ENCODE assay signal across 14 cellular contexts in the genomic region with DNA sequence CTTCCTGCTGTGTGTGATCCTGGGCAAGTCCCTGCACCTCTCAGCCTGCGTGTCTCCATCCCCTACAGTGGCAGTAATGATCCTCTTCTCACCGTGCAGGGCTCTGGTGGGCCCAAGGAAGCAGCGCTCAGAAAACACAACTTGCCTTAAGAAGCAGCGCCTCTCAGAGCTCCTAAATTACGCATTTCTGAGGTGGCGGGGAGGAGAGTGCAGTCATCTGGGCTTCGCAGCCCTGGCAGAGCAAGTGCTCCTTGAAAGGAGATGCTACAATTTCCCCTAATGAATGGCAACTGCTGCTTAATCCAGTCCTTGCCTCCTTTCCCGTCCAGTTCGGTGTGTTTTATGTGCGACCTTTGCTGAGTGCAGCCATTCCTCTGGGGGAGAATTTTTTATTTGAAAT.
DNase-seq lines count a peak whose midpoint lies in the region; ATAC-seq and TF ChIP-seq lines count a peak whose summit lies in the region.
"Had no signal": no experiment of that assay in that cellular context is flagged by ENCODE, and none has a peak within 500 bp of the region (broad histone marks: within the 10 kb centered on the region; RNA-seq: fewer than 3 reads in every experiment).

No MANE protein-coding gene starts in this region.

- H2AFZ ChIP-seq in hepatocyte = no peak overlapping the region

- CTCF ChIA-PET in WTC11 (lab: Charles Lee) = no interaction called here

- peak; percentile 72 to 79 for DNase-seq in NCI-H526 (lab: John Stamatoyannopoulos, UW)
- peak; percentile 8 for DNase-seq in WTC11 (ENCODE audit: low spot score)
- peak; percentile 29 for DNase-seq in left lobe of liver (ENCODE audit: low spot score)
- DNase-seq in stomach = peak; percentile 7
- DNase-seq in hepatocyte (ENCODE audit: low spot score) = no peak
- DNase-seq: ACHN, Caco-2, DMS153, NCI-H1105 treated with DMSO at 0.1 percent for 48 hours, NCI-H1694 treated with DMSO at 0.1 percent for 48 hours had no signal

- no peak overlapping the region for H3K4me2 ChIP-seq in hepatocyte

- POLR2A ChIA-PET in WTC11 (lab: Charles Lee) = no interaction called here

- intact Hi-C loops in stomach (cut with DNase I; ENCODE audit: low total_unique reads) = no loop called here

- TF ChIP-seq POLR2A in stomach (IDR thresholded peaks at IDR 0.05) = no peak

- H3K4me3 ChIP-seq in stomach = no peak overlapping the region
- H3K4me3 ChIP-seq in hepatocyte = no peak overlapping the region
- H3K4me3 ChIP-seq: HAP-1 had no signal

- peaks cover 4% of the 10 kb centered on the region for H3K9me3 Mint-ChIP-seq in WTC11

- H3K79me2 ChIP-seq in hepatocyte = no peaks in the 10 kb centered on the region

- ATAC-seq in WTC11 (no peak), left lobe of liver (no peak), GM18870 (IDR thresholded peaks at IDR 0.05; ENCODE audit: unreplicated experiment) (no peak), GM21390 (IDR thresholded peaks at IDR 0.05; ENCODE audit: unreplicated experiment) (no peak)

- H3K9me2 ChIP-seq in hepatocyte (replicated peaks; ENCODE audit: insufficient read depth) = no peaks in the 10 kb centered on the region

- H3K27ac Mint-ChIP-seq in WTC11 = no peak overlapping the region

- TF ChIP-seq CTCF in WTC11 (IDR thresholded peaks at IDR 0.05) = no peak
- TF ChIP-seq CTCF in stomach (IDR thresholded peaks at IDR 0.05) = no peak
- no peak for TF ChIP-seq CTCF in hepatocyte (IDR thresholded peaks at IDR 0.05; ENCODE audit: poor library complexity)

- no peaks in the 10 kb centered on the region for H4K20me1 ChIP-seq in hepatocyte (ENCODE audit: insufficient read depth, poor library complexity, severe bottlenecking)

- peaks cover 23% of the 10 kb centered on the region for H3K4me1 Mint-ChIP-seq in WTC11

- no peaks in the 10 kb centered on the region; the same call in 1 of the 2 replicates for H3K27me3 Mint-ChIP-seq in WTC11 (ENCODE audit: low read depth)

- no peak overlapping the region for H3K4me3 Mint-ChIP-seq in WTC11

- no peaks in the 10 kb centered on the region for H3K36me3 Mint-ChIP-seq in WTC11

- H3K27ac ChIP-seq in stomach = no peak overlapping the region
- no peak overlapping the region for H3K27ac ChIP-seq in hepatocyte
- H3K27ac ChIP-seq: HL-60 had no signal

- 65 to 75% (median 70%) methylated on average over 10 of the region's 10 CpGs for WGBS in stomach, 5 donors
- WGBS in hepatocyte (ENCODE audit: low lambda C conversion rate, missing lambda C conversion rate) = 70% methylated on average over 10 of the region's 10 CpGs

- H3K9me3 ChIP-seq in stomach = peaks cover 0 to 5% (median under 1%) of the 10 kb centered on the region in 4 donors
- no peaks in the 10 kb centered on the region for H3K9me3 ChIP-seq in hepatocyte (ENCODE audit: low read depth)
- H3K9me3 ChIP-seq: Caco-2, HAP-1 had no signal

- peaks cover 0 to 12% (median 0%) of the 10 kb centered on the region in 4 donors for H3K4me1 ChIP-seq in stomach
- H3K4me1 ChIP-seq in hepatocyte (ENCODE audit: insufficient read depth) = no peaks in the 10 kb centered on the region
- H3K4me1 ChIP-seq: Caco-2, HAP-1 had no signal

- H3K36me3 ChIP-seq in stomach (no peaks in the 10 kb centered on the region), hepatocyte (replicated peaks; ENCODE audit: insufficient read depth, low read depth) (no peaks in the 10 kb centered on the region)
- H3K36me3 ChIP-seq: HAP-1 had no signal

- H3K27me3 ChIP-seq in stomach (peaks cover 0 to 70% (median 17%) of the 10 kb centered on the region in 3 donors), hepatocyte (peaks cover 22% of the 10 kb centered on the region)

- no peak for TF ChIP-seq EP300 in stomach (IDR thresholded peaks at IDR 0.05)

TF ChIP-seq in WTC11, 78 proteins besides CTCF, POLR2A, EP300 and RAD21 (continues in another document):
- no peak for TF ChIP-seq NFATC4 (CRISPR knock-in tag; IDR thresholded peaks at IDR 0.05)
- no peak for TF ChIP-seq FOXJ3 (CRISPR knock-in tag; IDR thresholded peaks at IDR 0.05; ENCODE audit: borderline replicate concordance)
- no peak for TF ChIP-seq CREB1 (CRISPR knock-in tag; IDR thresholded peaks at IDR 0.05)
- no peak for TF ChIP-seq NR1H2 (CRISPR knock-in tag; IDR thresholded peaks at IDR 0.05)
- TF ChIP-seq, protein P1, sequence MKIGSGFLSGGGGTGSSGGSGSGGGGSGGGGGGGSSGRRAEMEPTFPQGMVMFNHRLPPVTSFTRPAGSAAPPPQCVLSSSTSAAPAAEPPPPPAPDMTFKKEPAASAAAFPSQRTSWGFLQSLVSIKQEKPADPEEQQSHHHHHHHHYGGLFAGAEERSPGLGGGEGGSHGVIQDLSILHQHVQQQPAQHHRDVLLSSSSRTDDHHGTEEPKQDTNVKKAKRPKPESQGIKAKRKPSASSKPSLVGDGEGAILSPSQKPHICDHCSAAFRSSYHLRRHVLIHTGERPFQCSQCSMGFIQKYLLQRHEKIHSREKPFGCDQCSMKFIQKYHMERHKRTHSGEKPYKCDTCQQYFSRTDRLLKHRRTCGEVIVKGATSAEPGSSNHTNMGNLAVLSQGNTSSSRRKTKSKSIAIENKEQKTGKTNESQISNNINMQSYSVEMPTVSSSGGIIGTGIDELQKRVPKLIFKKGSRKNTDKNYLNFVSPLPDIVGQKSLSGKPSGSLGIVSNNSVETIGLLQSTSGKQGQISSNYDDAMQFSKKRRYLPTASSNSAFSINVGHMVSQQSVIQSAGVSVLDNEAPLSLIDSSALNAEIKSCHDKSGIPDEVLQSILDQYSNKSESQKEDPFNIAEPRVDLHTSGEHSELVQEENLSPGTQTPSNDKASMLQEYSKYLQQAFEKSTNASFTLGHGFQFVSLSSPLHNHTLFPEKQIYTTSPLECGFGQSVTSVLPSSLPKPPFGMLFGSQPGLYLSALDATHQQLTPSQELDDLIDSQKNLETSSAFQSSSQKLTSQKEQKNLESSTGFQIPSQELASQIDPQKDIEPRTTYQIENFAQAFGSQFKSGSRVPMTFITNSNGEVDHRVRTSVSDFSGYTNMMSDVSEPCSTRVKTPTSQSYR (CRISPR knock-in tag; IDR thresholded peaks at IDR 0.05) = no peak
- TF ChIP-seq ESRRA (CRISPR knock-in tag; IDR thresholded peaks at IDR 0.05; ENCODE audit: borderline replicate concordance) = no peak
- no peak for TF ChIP-seq HMGA2 (CRISPR knock-in tag; IDR thresholded peaks at IDR 0.05)
- no peak for TF ChIP-seq SP1 (CRISPR knock-in tag; conservative IDR thresholded peaks at IDR 0.05)
- no peak for TF ChIP-seq ZNF416 (CRISPR knock-in tag; IDR thresholded peaks at IDR 0.05)
- no peak for TF ChIP-seq GRHL2 (CRISPR knock-in tag; IDR thresholded peaks at IDR 0.05; ENCODE audit: insufficient replicate concordance, severe bottlenecking)
- TF ChIP-seq NFE2L1 (CRISPR knock-in tag; IDR thresholded peaks at IDR 0.05) = no peak
- TF ChIP-seq, protein P2, sequence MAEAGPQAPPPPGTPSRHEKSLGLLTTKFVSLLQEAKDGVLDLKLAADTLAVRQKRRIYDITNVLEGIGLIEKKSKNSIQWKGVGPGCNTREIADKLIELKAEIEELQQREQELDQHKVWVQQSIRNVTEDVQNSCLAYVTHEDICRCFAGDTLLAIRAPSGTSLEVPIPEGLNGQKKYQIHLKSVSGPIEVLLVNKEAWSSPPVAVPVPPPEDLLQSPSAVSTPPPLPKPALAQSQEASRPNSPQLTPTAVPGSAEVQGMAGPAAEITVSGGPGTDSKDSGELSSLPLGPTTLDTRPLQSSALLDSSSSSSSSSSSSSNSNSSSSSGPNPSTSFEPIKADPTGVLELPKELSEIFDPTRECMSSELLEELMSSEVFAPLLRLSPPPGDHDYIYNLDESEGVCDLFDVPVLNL (CRISPR knock-in tag; IDR thresholded peaks at IDR 0.05; ENCODE audit: borderline replicate concordance, low read depth) = no peak
- no peak for TF ChIP-seq ZNF121 (CRISPR knock-in tag; IDR thresholded peaks at IDR 0.05)
- TF ChIP-seq, protein P3, sequence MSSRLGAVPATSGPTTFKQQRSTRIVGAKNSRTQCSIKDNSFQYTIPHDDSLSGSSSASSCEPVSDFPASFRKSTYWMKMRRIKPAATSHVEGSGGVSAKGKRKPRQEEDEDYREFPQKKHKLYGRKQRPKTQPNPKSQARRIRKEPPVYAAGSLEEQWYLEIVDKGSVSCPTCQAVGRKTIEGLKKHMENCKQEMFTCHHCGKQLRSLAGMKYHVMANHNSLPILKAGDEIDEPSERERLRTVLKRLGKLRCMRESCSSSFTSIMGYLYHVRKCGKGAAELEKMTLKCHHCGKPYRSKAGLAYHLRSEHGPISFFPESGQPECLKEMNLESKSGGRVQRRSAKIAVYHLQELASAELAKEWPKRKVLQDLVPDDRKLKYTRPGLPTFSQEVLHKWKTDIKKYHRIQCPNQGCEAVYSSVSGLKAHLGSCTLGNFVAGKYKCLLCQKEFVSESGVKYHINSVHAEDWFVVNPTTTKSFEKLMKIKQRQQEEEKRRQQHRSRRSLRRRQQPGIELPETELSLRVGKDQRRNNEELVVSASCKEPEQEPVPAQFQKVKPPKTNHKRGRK (CRISPR knock-in tag; IDR thresholded peaks at IDR 0.05; ENCODE audit: borderline replicate concordance) = no peak
- TF ChIP-seq, protein P4, sequence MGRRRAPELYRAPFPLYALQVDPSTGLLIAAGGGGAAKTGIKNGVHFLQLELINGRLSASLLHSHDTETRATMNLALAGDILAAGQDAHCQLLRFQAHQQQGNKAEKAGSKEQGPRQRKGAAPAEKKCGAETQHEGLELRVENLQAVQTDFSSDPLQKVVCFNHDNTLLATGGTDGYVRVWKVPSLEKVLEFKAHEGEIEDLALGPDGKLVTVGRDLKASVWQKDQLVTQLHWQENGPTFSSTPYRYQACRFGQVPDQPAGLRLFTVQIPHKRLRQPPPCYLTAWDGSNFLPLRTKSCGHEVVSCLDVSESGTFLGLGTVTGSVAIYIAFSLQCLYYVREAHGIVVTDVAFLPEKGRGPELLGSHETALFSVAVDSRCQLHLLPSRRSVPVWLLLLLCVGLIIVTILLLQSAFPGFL (CRISPR knock-in tag; IDR thresholded peaks at IDR 0.05; ENCODE audit: borderline replicate concordance) = no peak
